11 cellular contexts compared by ENCODE assay signal in the genomic region with DNA sequence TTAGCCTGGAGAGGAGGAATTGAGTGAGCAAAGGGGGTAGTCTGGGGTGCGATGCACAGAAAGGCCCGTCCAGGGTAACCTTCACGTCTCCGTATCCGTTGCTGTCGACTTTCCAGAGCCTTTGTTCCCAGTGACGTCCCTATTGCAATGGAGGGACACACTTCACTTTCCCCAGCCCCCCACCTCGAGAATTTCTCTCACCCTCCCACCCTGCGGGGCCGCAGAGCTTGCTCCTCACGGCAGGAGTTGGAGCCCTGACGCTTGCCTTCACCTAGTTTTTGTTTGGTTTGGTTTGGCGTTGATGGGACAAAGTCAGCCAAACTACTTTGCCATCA. TPM values are rescaled to one million over a fixed set of nuclear protein-coding genes. Genes with fewer than 3 reads are reported as not detected.
DNase-seq lines count a peak whose midpoint lies in the region; ATAC-seq, FAIRE-seq and TF ChIP-seq lines count a peak whose summit lies in the region.
"Had no signal": no experiment of that assay in that cellular context is flagged by ENCODE, and none has a peak within 500 bp of the region (broad histone marks: within the 10 kb centered on the region; RNA-seq: fewer than 3 reads in every experiment).

No MANE protein-coding gene starts in this region.

- H3K4me3 Mint-ChIP-seq in stimulated activated naive CD8-positive, alpha-beta T cell treated with anti-CD3 and anti-CD28 coated beads, Interleukin-15, Interleukin-2, amounts not matched to agents 100 ng/mL and 50 ng/mL, for 24 hours: peak overlapping the region; percentile 33
- H3K4me3 Mint-ChIP-seq in endothelial cell (ENCODE audit: unreplicated experiment) (peak overlapping the region; percentile 80), natural killer cell (peak overlapping the region; percentile 70)
- H3K4me3 Mint-ChIP-seq: activated naive CD4-positive, alpha-beta T cell treated with anti-CD3 and anti-CD28 coated beads, Interleukin-2, amount 10 ng/mL, durations not matched to agents 7 days and 5 days had no signal

- peaks cover 74% of the 10 kb centered on the region for H3K27me3 Mint-ChIP-seq in stimulated activated naive CD8-positive, alpha-beta T cell treated with anti-CD3 and anti-CD28 coated beads, Interleukin-15, Interleukin-2, amounts not matched to agents 100 ng/mL and 50 ng/mL, for 24 hours
- H3K27me3 Mint-ChIP-seq in endothelial cell (ENCODE audit: unreplicated experiment) (peaks cover 3% of the 10 kb centered on the region), natural killer cell (ENCODE audit: low read depth in 2 of 2) (peaks cover 39 to 79% of the 10 kb centered on the region in 2 donors)

- no peak overlapping the region for H3K27ac Mint-ChIP-seq in stimulated activated naive CD8-positive, alpha-beta T cell treated with anti-CD3 and anti-CD28 coated beads, Interleukin-15, Interleukin-2, amounts not matched to agents 100 ng/mL and 50 ng/mL, for 24 hours
- H3K27ac Mint-ChIP-seq in endothelial cell (ENCODE audit: unreplicated experiment) (no peak overlapping the region), natural killer cell (no peak overlapping the region)
- H3K27ac Mint-ChIP-seq: activated naive CD4-positive, alpha-beta T cell treated with anti-CD3 and anti-CD28 coated beads, Interleukin-2, amount 10 ng/mL, durations not matched to agents 7 days and 5 days had no signal

- no peak overlapping the region for H3K27ac ChIP-seq in vagina
- H3K27ac ChIP-seq in small intestine (ENCODE audit: low read depth in 1 of 2, low read length in 1 of 2): no peak overlapping the region
- no peak overlapping the region for H3K27ac ChIP-seq in foreskin keratinocyte
- H3K27ac ChIP-seq: SK-N-MC had no signal

- ATAC-seq in stimulated activated naive CD8-positive, alpha-beta T cell treated with anti-CD3 and anti-CD28 coated beads, Interleukin-15, Interleukin-2, amounts not matched to agents 100 U/mL and 50 U/mL, for 24 hours: no peak
- ATAC-seq in natural killer cell (no peak), foreskin keratinocyte (no peak)

- intact Hi-C loops in natural killer cell (cut with micrococcal nuclease): no loop called here
- intact Hi-C loops in vagina (cut with DNase I): no loop called here

- no peak for DNase-seq in stimulated activated naive CD8-positive, alpha-beta T cell treated with anti-CD3 and anti-CD28 coated beads, Interleukin-15, Interleukin-2, amounts not matched to agents 100 U/mL and 50 U/mL, for 24 hours
- DNase-seq in endothelial cell (ENCODE audit: low spot score): no peak
- no peak for DNase-seq in natural killer cell
- no peak for DNase-seq in vagina (ENCODE audit: extremely low spot score in 2 of 2)
- no peak for DNase-seq in small intestine
- no peak for DNase-seq in foreskin keratinocyte
- DNase-seq in NCI-H1417 (lab: John Stamatoyannopoulos, UW): no peak
- DNase-seq: activated naive CD4-positive, alpha-beta T cell treated with anti-CD3 and anti-CD28 coated beads, Interleukin-2, amount 10 ng/mL, durations not matched to agents 7 days and 5 days; KBM-7 had no signal

- TF ChIP-seq CTCF in endothelial cell (IDR thresholded peaks at IDR 0.05; ENCODE audit: unreplicated experiment) (no peak), natural killer cell (IDR thresholded peaks at IDR 0.05) (no peak), vagina (IDR thresholded peaks at IDR 0.05) (no peak), foreskin keratinocyte (conservative IDR thresholded peaks at IDR 0.05) (no peak)

- H3K9me3 Mint-ChIP-seq in stimulated activated naive CD8-positive, alpha-beta T cell treated with anti-CD3 and anti-CD28 coated beads, Interleukin-15, Interleukin-2, amounts not matched to agents 100 ng/mL and 50 ng/mL, for 24 hours: no peaks in the 10 kb centered on the region
- H3K9me3 Mint-ChIP-seq in endothelial cell (ENCODE audit: unreplicated experiment): no peaks in the 10 kb centered on the region
- H3K9me3 Mint-ChIP-seq in natural killer cell: no peaks in the 10 kb centered on the region
- H3K9me3 Mint-ChIP-seq: activated naive CD4-positive, alpha-beta T cell treated with anti-CD3 and anti-CD28 coated beads, Interleukin-2, amount 10 ng/mL, durations not matched to agents 7 days and 5 days had no signal

- no peaks in the 10 kb centered on the region for H3K36me3 ChIP-seq in vagina
- H3K36me3 ChIP-seq in small intestine (ENCODE audit: control insufficient read depth in 2 of 2, insufficient read depth in 2 of 2, low read length in 2 of 2): no peaks in the 10 kb centered on the region

- H3K27me3 ChIP-seq in vagina: no peaks in the 10 kb centered on the region
- H3K27me3 ChIP-seq in small intestine (ENCODE audit: control insufficient read depth in 2 of 2, insufficient read depth in 2 of 2, low read length in 2 of 2): peaks cover 0 to 7% of the 10 kb centered on the region in 2 donors
- peaks cover 56% of the 10 kb centered on the region for H3K27me3 ChIP-seq in foreskin keratinocyte

- WGBS in small intestine, 3 donors: 17 to 42% (median 33%) methylated on average over 13 of the region's 13 CpGs

- FAIRE-seq in small intestine (lab: Jason Lieb, UNC): no peak

- peaks cover 39% of the 10 kb centered on the region for H3K4me1 Mint-ChIP-seq in stimulated activated naive CD8-positive, alpha-beta T cell treated with anti-CD3 and anti-CD28 coated beads, Interleukin-15, Interleukin-2, amounts not matched to agents 100 ng/mL and 50 ng/mL, for 24 hours (ENCODE audit: low read depth)
- H3K4me1 Mint-ChIP-seq in endothelial cell (ENCODE audit: unreplicated experiment): peaks cover 13% of the 10 kb centered on the region
- peaks cover 6% of the 10 kb centered on the region in 2 donors for H3K4me1 Mint-ChIP-seq in natural killer cell

- H3K9me3 ChIP-seq in vagina: no peaks in the 10 kb centered on the region
- no peaks in the 10 kb centered on the region for H3K9me3 ChIP-seq in small intestine (ENCODE audit: control insufficient read depth, low read depth)

- H3K4me3 ChIP-seq in vagina (peak overlapping the region; percentile 57 to 75), small intestine (ENCODE audit: low read depth in 1 of 2, low read length in 2 of 2) (peak overlapping the region in 1 of 2 donors; percentile 60)

- H3K4me1 ChIP-seq in vagina (peaks cover 24% of the 10 kb centered on the region), small intestine (ENCODE audit: control insufficient read depth in 2 of 2, insufficient read depth in 1 of 2, low read depth in 1 of 2, low read length in 1 of 2) (no peaks in the 10 kb centered on the region), foreskin keratinocyte (peaks cover 10% of the 10 kb centered on the region)

- no peak for TF ChIP-seq POLR2A in vagina (IDR thresholded peaks at IDR 0.05)

- no peaks in the 10 kb centered on the region for H3K36me3 Mint-ChIP-seq in stimulated activated naive CD8-positive, alpha-beta T cell treated with anti-CD3 and anti-CD28 coated beads, Interleukin-15, Interleukin-2, amounts not matched to agents 100 ng/mL and 50 ng/mL, for 24 hours (ENCODE audit: low read depth)
- H3K36me3 Mint-ChIP-seq in endothelial cell (ENCODE audit: low read depth, unreplicated experiment) (no peaks in the 10 kb centered on the region), natural killer cell (no peaks in the 10 kb centered on the region)
- H3K36me3 Mint-ChIP-seq: activated naive CD4-positive, alpha-beta T cell treated with anti-CD3 and anti-CD28 coated beads, Interleukin-2, amount 10 ng/mL, durations not matched to agents 7 days and 5 days had no signal

RNA-seq across cellular contexts. Expression of gene MOXD1, which starts 0.6 kb away (rescaled TPM):
- total RNA-seq in endothelial cell (ENCODE audit: unreplicated experiment) (0.08 TPM), natural killer cell (not detected), vagina (16.0 TPM), foreskin keratinocyte (1.6 and 4.0 TPM in 2 replicates)
- polyA plus RNA-seq in small intestine (1 to 10 TPM in 2 of 3 donors, under 1 TPM in 1; 0.45 to 2.5 (median 1.9) TPM), foreskin keratinocyte (1.4 and 2.5 TPM in 2 replicates)
